In the genomic region with DNA sequence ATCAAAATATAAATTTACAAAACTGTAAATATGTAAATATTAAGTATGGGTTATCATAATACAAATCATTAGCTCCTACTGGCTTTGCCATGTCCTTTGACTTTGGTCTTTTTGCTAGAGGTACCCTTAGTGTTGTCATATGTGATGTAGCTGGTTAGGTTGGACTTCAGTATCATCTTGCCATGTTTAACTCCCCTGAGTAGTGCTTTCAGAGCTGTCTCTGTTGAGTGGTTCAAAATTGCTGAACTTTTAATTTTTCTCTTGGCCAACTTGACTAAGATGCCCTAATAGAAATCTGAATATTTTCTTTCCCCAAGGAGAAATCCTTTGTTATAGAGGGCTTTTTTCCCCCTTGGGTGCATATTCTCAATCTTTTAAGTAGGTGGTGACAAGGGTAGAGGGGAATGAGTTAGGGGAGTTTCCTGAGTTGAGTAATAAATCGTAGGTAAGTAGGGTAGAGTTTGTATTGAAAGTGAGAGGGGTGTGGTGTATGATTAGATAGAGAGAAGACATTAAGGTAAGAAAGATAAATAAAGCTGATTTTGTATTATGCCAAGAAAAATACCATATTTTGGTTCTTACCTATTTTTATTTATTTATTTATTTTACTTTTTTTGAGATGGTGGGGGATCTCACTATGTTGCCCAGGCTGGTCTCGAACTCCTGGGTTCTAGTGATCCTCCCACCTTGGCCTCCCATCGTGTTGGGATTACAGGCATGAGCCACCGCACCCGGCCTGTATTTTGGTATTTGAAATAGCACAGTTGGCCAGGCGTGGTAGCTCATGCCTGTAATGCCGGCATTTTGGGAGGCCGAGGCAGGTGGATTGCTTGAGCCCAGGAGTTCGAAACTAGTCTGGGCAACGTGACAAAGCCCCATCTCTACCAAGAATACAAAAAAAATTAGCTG, we compare ENCODE assay signal across 19 cellular contexts. TPM values are rescaled to one million over a fixed set of nuclear protein-coding genes. Genes with fewer than 3 reads are reported as not detected.
DNase-seq lines count a peak whose midpoint lies in the region; ATAC-seq, FAIRE-seq and TF ChIP-seq lines count a peak whose summit lies in the region.
"Had no signal": no experiment of that assay in that cellular context is flagged by ENCODE, and none has a peak within 500 bp of the region (broad histone marks: within the 10 kb centered on the region; RNA-seq: fewer than 3 reads in every experiment).

No MANE protein-coding gene starts in this region.

- no peak for DNase-seq in HepG2 (ENCODE audit: low spot score)
- no peak for DNase-seq in right lobe of liver
- no peak for DNase-seq in T-helper 17 cell
- DNase-seq in naive thymus-derived CD4-positive, alpha-beta T cell = no peak
- no peak for DNase-seq in stimulated activated naive CD4-positive, alpha-beta T cell treated with Interleukin-2 at 50 U/mL for 16 hours (lab: John Stamatoyannopoulos, UW)
- DNase-seq in SIG-M5 treated with dmso at 0.1 percent for 504 hours (lab: John Stamatoyannopoulos, UW; ENCODE audit: unreplicated experiment) = no peak
- no peak for DNase-seq in amniotic stem cell (lab: John Stamatoyannopoulos, UW)
- DNase-seq: activated B cell treated with CpG ODN at 0.5 μM for 24 hours; activated naive CD4-positive, alpha-beta T cell treated with anti-CD3 and anti-CD28 coated beads, Interleukin-2, amount 10 ng/mL, durations not matched to agents 7 days and 5 days; COR-L47; DND-41; kidney glomerular epithelial cell; NCI-H1092; NCI-H2081; pancreas; stimulated activated CD4-positive, alpha-beta T cell treated with anti-CD3 and anti-CD28 coated beads, Interleukin-2, amount 100 ng/mL, for 24 hours; upper lobe of left lung had no signal

- ATAC-seq in HepG2 (no peak), right lobe of liver (no peak), T-helper 17 cell (peak; percentile 50)
- no peak for ATAC-seq in naive thymus-derived CD4-positive, alpha-beta T cell

- FAIRE-seq in HepG2 (lab: Jason Lieb, UNC) = no peak
- FAIRE-seq: H54, HTR-8/SVneo, pancreas had no signal

- TF ChIP-seq CTCF in HepG2 (CRISPR knock-in tag; IDR thresholded peaks at IDR 0.05) (no peak), right lobe of liver (IDR thresholded peaks at IDR 0.05) (no peak)

- peaks cover 37% of the 10 kb centered on the region for H3K4me1 Mint-ChIP-seq in T-helper 17 cell
- peaks cover 29 to 84% (median 66%) of the 10 kb centered on the region in 7 donors for H3K4me1 Mint-ChIP-seq in naive thymus-derived CD4-positive, alpha-beta T cell

- H3K36me3 ChIP-seq in HepG2 (replicated peaks in 1 of 2; ENCODE audit: control insufficient read depth in 1 of 2, insufficient read depth in 2 of 2, low read length in 2 of 2) (no peaks in the 10 kb centered on the region; a peak in 2 of 5 replicates), right lobe of liver (no peaks in the 10 kb centered on the region)
- H3K36me3 ChIP-seq in naive thymus-derived CD4-positive, alpha-beta T cell (ENCODE audit: control insufficient read depth in 2 of 3, insufficient read depth in 3 of 3, low read length in 3 of 3) = no peaks in the 10 kb centered on the region
- H3K36me3 ChIP-seq: pancreas, upper lobe of left lung had no signal

- 86% methylated on average over 10 of the region's 10 CpGs for WGBS in HepG2 (ENCODE audit: low lambda C conversion rate)
- WGBS in right lobe of liver (ENCODE audit: insufficient coverage, low coverage, low lambda C conversion rate, missing lambda C conversion rate) = 64% methylated on average over 8 of the region's 10 CpGs

- CTCF ChIA-PET in HepG2 (lab: Yijun Ruan, JAX; ENCODE audit: low intra/inter-chr PET ratio, low total read pairs) = no interaction called here
- CTCF ChIA-PET in naive thymus-derived CD4-positive, alpha-beta T cell (lab: Charles Lee) = interaction anchor here (0.6 kb wide), 1 partner anchor 433 kb away, joined by 3 read pairs; no protein-coding TSS in a partner anchor

- H3K4me1 ChIP-seq in HepG2 (ENCODE audit: insufficient read depth, low read length) (peaks cover 70% of the 10 kb centered on the region), right lobe of liver (peaks cover 0 to 42% (median 6%) of the 10 kb centered on the region in 4 donors)
- H3K4me1 ChIP-seq in naive thymus-derived CD4-positive, alpha-beta T cell (ENCODE audit: control insufficient read depth in 2 of 2, insufficient read depth in 2 of 2, low read length in 2 of 2) = peaks cover 5 to 17% of the 10 kb centered on the region in 2 donors

- H2AFZ ChIP-seq in HepG2 (ENCODE audit: low read length) = no peak overlapping the region

- TF ChIP-seq EP300 in HepG2 (IDR thresholded peaks at IDR 0.05; ENCODE audit: low read depth in 2 of 2, low read length in 2 of 2) = no peak
- no peak for TF ChIP-seq EP300 in HepG2 (CRISPR knock-in tag; IDR thresholded peaks at IDR 0.05; ENCODE audit: borderline replicate concordance)

- H3K9me3 ChIP-seq in HepG2 (ENCODE audit: low read length) (no peaks in the 10 kb centered on the region), right lobe of liver (no peaks in the 10 kb centered on the region), T-helper 17 cell (ENCODE audit: control insufficient read depth, low read length, poor library complexity, severe bottlenecking) (no peaks in the 10 kb centered on the region)
- no peaks in the 10 kb centered on the region for H3K9me3 ChIP-seq in naive thymus-derived CD4-positive, alpha-beta T cell (ENCODE audit: control insufficient read depth in 2 of 3, low read length in 3 of 3)
- H3K9me3 ChIP-seq: pancreas, upper lobe of left lung had no signal

- BruUV-seq in HepG2 (replicated peaks; lab: Mats Ljungman, UMichigan) = no TSS peak

- H3K27ac ChIP-seq in HepG2 (ENCODE audit: extremely low read length, insufficient read depth, low read length) = peak overlapping the region; percentile 71
- peak overlapping the region in 1 of 3 donors; percentile 52 for H3K27ac ChIP-seq in right lobe of liver
- H3K27ac ChIP-seq in naive thymus-derived CD4-positive, alpha-beta T cell (ENCODE audit: low read depth, low read length) = no peak overlapping the region
- H3K27ac ChIP-seq: upper lobe of left lung had no signal

- no peaks in the 10 kb centered on the region for H3K27me3 Mint-ChIP-seq in T-helper 17 cell
- H3K27me3 Mint-ChIP-seq in naive thymus-derived CD4-positive, alpha-beta T cell = no peaks in the 10 kb centered on the region
- H3K27me3 Mint-ChIP-seq: activated B cell treated with CpG ODN at 0.5 μM for 24 hours; activated naive CD4-positive, alpha-beta T cell treated with anti-CD3 and anti-CD28 coated beads, Interleukin-2, amount 10 ng/mL, durations not matched to agents 7 days and 5 days had no signal

- H3K4me3 ChIP-seq in HepG2 (replicated peaks in 1 of 3; ENCODE audit: insufficient read depth in 1 of 3, low read depth in 2 of 3, low read length in 3 of 3) = no peak overlapping the region
- H3K4me3 ChIP-seq in right lobe of liver = no peak overlapping the region
- H3K4me3 ChIP-seq in naive thymus-derived CD4-positive, alpha-beta T cell (ENCODE audit: low read length) = no peak overlapping the region
- H3K4me3 ChIP-seq: pancreas, upper lobe of left lung had no signal

- intact Hi-C loops in HepG2 (cut with micrococcal nuclease; ENCODE audit: unreplicated experiment) = no loop called here
- intact Hi-C loops in right lobe of liver (cut with DNase I) = no loop called here
- intact Hi-C loops in naive thymus-derived CD4-positive, alpha-beta T cell (cut with micrococcal nuclease) = loop anchor here in 1 of 2 donors (2.0 kb wide), 1 partner anchor 21 kb away; a partner anchor contains a TSS

- TF ChIP-seq POLR2A in HepG2 (IDR thresholded peaks at IDR 0.05; ENCODE audit: insufficient read depth in 1 of 2, low read depth in 2 of 2, low read length in 2 of 2) (no peak), right lobe of liver (IDR thresholded peaks at IDR 0.05) (no peak)

- H3K9ac ChIP-seq in HepG2 (ENCODE audit: insufficient read depth, low read depth, low read length) = no peak overlapping the region

- H3K27ac Mint-ChIP-seq in T-helper 17 cell = no peak overlapping the region
- peak overlapping the region in 5 of 9 donors; percentile 35 to 82 (median 63) for H3K27ac Mint-ChIP-seq in naive thymus-derived CD4-positive, alpha-beta T cell
- H3K27ac Mint-ChIP-seq: activated B cell treated with CpG ODN at 0.5 μM for 24 hours; activated naive CD4-positive, alpha-beta T cell treated with anti-CD3 and anti-CD28 coated beads, Interleukin-2, amount 10 ng/mL, durations not matched to agents 7 days and 5 days had no signal

- H3K79me2 ChIP-seq in HepG2 (ENCODE audit: insufficient read depth, low read length) = peaks cover 95% of the 10 kb centered on the region

- no peak overlapping the region for H3K4me3 Mint-ChIP-seq in T-helper 17 cell
- H3K4me3 Mint-ChIP-seq in naive thymus-derived CD4-positive, alpha-beta T cell = peak overlapping the region in 5 of 10 donors; percentile 10 to 60 (median 55)
- H3K4me3 Mint-ChIP-seq: activated B cell treated with CpG ODN at 0.5 μM for 24 hours; activated naive CD4-positive, alpha-beta T cell treated with anti-CD3 and anti-CD28 coated beads, Interleukin-2, amount 10 ng/mL, durations not matched to agents 7 days and 5 days had no signal

- TF ChIP-seq RAD21 in HepG2 (CRISPR knock-in tag; IDR thresholded peaks at IDR 0.05) = no peak

- POLR2A ChIA-PET in HepG2 (lab: Yijun Ruan, JAX) = interaction anchor here (1.3 to 3.3 kb wide), 3 partner anchors 10 to 22 kb away, joined by 3 to 21 read pairs (median 4); a partner anchor contains a TSS
- POLR2A ChIA-PET in naive thymus-derived CD4-positive, alpha-beta T cell (lab: Charles Lee) = interaction anchor here (1.3 to 1.4 kb wide), 2 partner anchors 13 to 22 kb away, joined by 3 to 4 read pairs; a partner anchor contains a TSS

- peaks cover 3% of the 10 kb centered on the region for H3K36me3 Mint-ChIP-seq in T-helper 17 cell (ENCODE audit: low read depth)
- peaks cover 0 to 17% (median 4%) of the 10 kb centered on the region in 5 donors for H3K36me3 Mint-ChIP-seq in naive thymus-derived CD4-positive, alpha-beta T cell

- H3K9me3 Mint-ChIP-seq in naive thymus-derived CD4-positive, alpha-beta T cell = peaks cover 0 to 2% (median 0%) of the 10 kb centered on the region in 11 donors
- H3K9me3 Mint-ChIP-seq: activated B cell treated with CpG ODN at 0.5 μM for 24 hours; activated naive CD4-positive, alpha-beta T cell treated with anti-CD3 and anti-CD28 coated beads, Interleukin-2, amount 10 ng/mL, durations not matched to agents 7 days and 5 days had no signal

- in situ Hi-C loops in HepG2 (cut with HindIII; ENCODE audit: extremely low pct_ligation_motif_present, low pct_unique_long_range_greater_than_20kb) = no loop called here

- H3K27me3 ChIP-seq in HepG2 (ENCODE audit: control insufficient read depth in 1 of 2, insufficient read depth in 2 of 2, low read length in 2 of 2) (no peaks in the 10 kb centered on the region), right lobe of liver (no peaks in the 10 kb centered on the region)
- no peaks in the 10 kb centered on the region for H3K27me3 ChIP-seq in naive thymus-derived CD4-positive, alpha-beta T cell (ENCODE audit: control insufficient read depth in 2 of 2, insufficient read depth in 2 of 2, low read length in 2 of 2)
- H3K27me3 ChIP-seq: pancreas, upper lobe of left lung had no signal

- H3K4me2 ChIP-seq in HepG2 (ENCODE audit: low read depth, low read length) = peak overlapping the region; percentile 56

- 0 out of 2 replicates have a peak, but pooled peaks cover 5% of the 10 kb centered on the region for H4K20me1 ChIP-seq in HepG2 (ENCODE audit: insufficient read depth, low read length)

RNA-seq across cellular contexts. Expression of a gene that starts 21.8 kb away (rescaled TPM):
- total RNA-seq in HepG2 (2016; rRNA removed; fragmentation: Illumina TruSeq; extraction: Trizol) = 8.0 and 12.2 TPM in 2 replicates
- total RNA-seq in HepG2 (2016; cell fraction: cytosol; rRNA removed; fragmentation: Illumina TruSeq; extraction: Trizol; ENCODE audit: low read depth) = 4.7 and 5.9 TPM in 2 replicates
- 7.4 and 10.7 TPM in 2 replicates for total RNA-seq in HepG2 (2016; cell fraction: insoluble cytoplasmic fraction; rRNA removed; fragmentation: Illumina TruSeq; extraction: Trizol)
- total RNA-seq in HepG2 (2016; cell fraction: membrane; rRNA removed; fragmentation: Illumina TruSeq; extraction: Trizol) = 5.9 and 6.6 TPM in 2 replicates
- total RNA-seq in HepG2 (2016; cell fraction: nucleus; rRNA removed; fragmentation: Illumina TruSeq; extraction: Trizol) = 14.7 and 15.3 TPM in 2 replicates
- 8.8 and 8.9 TPM in 2 replicates for polyA plus RNA-seq in HepG2 (2011; rRNA removed)
- 4.3 and 5.0 TPM in 2 replicates for polyA plus RNA-seq in HepG2 (2011; cell fraction: cytosol; rRNA removed)
- polyA plus RNA-seq in HepG2 (2011; cell fraction: nucleus; rRNA removed) = 8.2 and 8.6 TPM in 2 replicates
- 8.0 and 10.3 TPM in 2 replicates for polyA plus RNA-seq in HepG2 (2012)
- 0.62 and 0.84 TPM in 2 replicates for polyA plus RNA-seq in HepG2 (2016; cell fraction: cytosol; fragmentation: Illumina TruSeq; extraction: Trizol; ENCODE audit: low read depth)
- 12.1 and 15.1 TPM in 2 replicates for polyA plus RNA-seq in HepG2 (2016; cell fraction: insoluble cytoplasmic fraction; fragmentation: Illumina TruSeq; extraction: Trizol; ENCODE audit: low read depth)
- 2.4 and 3.2 TPM in 2 replicates for polyA plus RNA-seq in HepG2 (2016; cell fraction: membrane; fragmentation: Illumina TruSeq; extraction: Trizol; ENCODE audit: low read depth)
- polyA plus RNA-seq in HepG2 (2016; cell fraction: nucleus; fragmentation: Illumina TruSeq; extraction: Trizol; ENCODE audit: insufficient read depth, low read depth) = 11.6 and 13.0 TPM in 2 replicates
- 10.8 and 24.5 TPM in 2 replicates for polyA minus RNA-seq in HepG2 (2011; rRNA and poly(A)+ RNA removed; ENCODE audit: low replicate concordance)
- 8.4 and 10.9 TPM in 2 replicates for polyA minus RNA-seq in HepG2 (2011; cell fraction: cytosol; rRNA and poly(A)+ RNA removed)
- polyA minus RNA-seq in HepG2 (2011; cell fraction: nucleus; rRNA and poly(A)+ RNA removed) = 25.5 and 29.1 TPM in 2 replicates
- 10 to 100 TPM in 4 of 6 experiments, 1 to 10 TPM in 2; 8.9 to 17.5 (median 11.0) TPM for total RNA-seq in right lobe of liver
- total RNA-seq in T-helper 17 cell = 10 to 100 TPM; 36.2 to 38.7 TPM
- total RNA-seq in naive thymus-derived CD4-positive, alpha-beta T cell = 10 to 100 TPM; 33.2 to 62.2 (median 40.6) TPM
- polyA plus RNA-seq in naive thymus-derived CD4-positive, alpha-beta T cell = 10 to 100 TPM; 27.5 to 51.2 TPM
